15 cellular contexts compared by ENCODE assay signal in genomic region chr7:154672659-154673415, GRCh38.
"Had no signal": no experiment of that assay in that cellular context is flagged by ENCODE, and none has a peak within 500 bp of the region (broad histone marks: within the 10 kb centered on the region; RNA-seq: fewer than 3 reads in every experiment).

No MANE protein-coding gene starts in this region.

- H3K36me3 ChIP-seq: ascending aorta, cardiac muscle cell, colonic mucosa, heart right ventricle had no signal

- H3K4me1 Mint-ChIP-seq: activated CD4-positive, alpha-beta memory T cell treated with anti-CD3 and anti-CD28 coated beads, Interleukin-2, amount 10 ng/mL, durations not matched to agents 7 days and 5 days; activated CD4-positive, alpha-beta T cell treated with anti-CD3 and anti-CD28 coated beads for 36 hours; activated naive CD8-positive, alpha-beta T cell treated with anti-CD3 and anti-CD28 coated beads, Interleukin-2, amount 50 U/mL, for 24 hours had no signal

- H3K27ac Mint-ChIP-seq: activated CD4-positive, alpha-beta memory T cell treated with anti-CD3 and anti-CD28 coated beads, Interleukin-2, amount 10 ng/mL, durations not matched to agents 7 days and 5 days; activated CD4-positive, alpha-beta T cell treated with anti-CD3 and anti-CD28 coated beads for 36 hours; activated naive CD8-positive, alpha-beta T cell treated with anti-CD3 and anti-CD28 coated beads, Interleukin-2, amount 50 U/mL, for 24 hours; activated T-cell treated with anti-CD3 and anti-CD28 coated beads, Interleukin-2, amount 50 U/mL, for 72 hours; natural killer cell treated with Interleukin-12 subunit alpha and Interleukin-12 subunit beta and Interleukin-15 and Interleukin-18, amount 100 ng/mL, for 72 hours had no signal

- H3K27me3 ChIP-seq: ascending aorta, cardiac muscle cell, colonic mucosa, heart right ventricle had no signal

- H3K4me3 Mint-ChIP-seq: activated CD4-positive, alpha-beta memory T cell treated with anti-CD3 and anti-CD28 coated beads, Interleukin-2, amount 10 ng/mL, durations not matched to agents 7 days and 5 days; activated CD4-positive, alpha-beta T cell treated with anti-CD3 and anti-CD28 coated beads for 36 hours; activated naive CD8-positive, alpha-beta T cell treated with anti-CD3 and anti-CD28 coated beads, Interleukin-2, amount 50 U/mL, for 24 hours; activated T-cell treated with anti-CD3 and anti-CD28 coated beads, Interleukin-2, amount 50 U/mL, for 72 hours; natural killer cell treated with Interleukin-12 subunit alpha and Interleukin-12 subunit beta and Interleukin-15 and Interleukin-18, amount 100 ng/mL, for 72 hours had no signal

- H3K27ac ChIP-seq: ascending aorta, cardiac muscle cell, colonic mucosa, heart right ventricle, VCaP had no signal

- H3K9me3 ChIP-seq: ascending aorta, colonic mucosa had no signal

- ATAC-seq: activated CD4-positive, alpha-beta T cell treated with anti-CD3 and anti-CD28 coated beads for 36 hours; activated naive CD8-positive, alpha-beta T cell treated with anti-CD3 and anti-CD28 coated beads, Interleukin-2, amount 50 U/mL, for 24 hours; activated T-cell treated with anti-CD3 and anti-CD28 coated beads, Interleukin-2, amount 50 U/mL, for 72 hours; heart right ventricle; left ventricle myocardium superior; natural killer cell treated with Interleukin-12 subunit alpha and Interleukin-12 subunit beta and Interleukin-15 and Interleukin-18, amount 100 ng/mL, for 72 hours; right cardiac atrium had no signal

- DNase-seq: activated CD4-positive, alpha-beta memory T cell treated with anti-CD3 and anti-CD28 coated beads, Interleukin-2, amount 10 ng/mL, durations not matched to agents 7 days and 5 days; activated CD4-positive, alpha-beta T cell treated with anti-CD3 and anti-CD28 coated beads for 36 hours; activated naive CD4-positive, alpha-beta T cell treated with Interleukin-2 at 50 U/mL for 16 hours; activated naive CD8-positive, alpha-beta T cell treated with anti-CD3 and anti-CD28 coated beads, Interleukin-2, amount 50 U/mL, for 24 hours; activated T-cell treated with anti-CD3 and anti-CD28 coated beads, Interleukin-2, amount 50 U/mL, for 72 hours; colonic mucosa; heart right ventricle; left ventricle myocardium superior; mesenchymal stem cell; right cardiac atrium had no signal

- H3K27me3 Mint-ChIP-seq: activated CD4-positive, alpha-beta memory T cell treated with anti-CD3 and anti-CD28 coated beads, Interleukin-2, amount 10 ng/mL, durations not matched to agents 7 days and 5 days; activated CD4-positive, alpha-beta T cell treated with anti-CD3 and anti-CD28 coated beads for 36 hours; activated naive CD8-positive, alpha-beta T cell treated with anti-CD3 and anti-CD28 coated beads, Interleukin-2, amount 50 U/mL, for 24 hours; natural killer cell treated with Interleukin-12 subunit alpha and Interleukin-12 subunit beta and Interleukin-15 and Interleukin-18, amount 100 ng/mL, for 72 hours had no signal

- H3K4me3 ChIP-seq: ascending aorta, cardiac muscle cell, colonic mucosa, heart right ventricle, smooth muscle cell had no signal

- H3K36me3 Mint-ChIP-seq: natural killer cell treated with Interleukin-12 subunit alpha and Interleukin-12 subunit beta and Interleukin-15 and Interleukin-18, amount 100 ng/mL, for 72 hours had no signal

- H3K4me1 ChIP-seq: ascending aorta, colonic mucosa, heart right ventricle had no signal
